1 cellular context compared by ENCODE assay signal in genomic region chr2:46296216-46296839, GRCh38.
TF ChIP-seq lines count a peak whose summit lies in the region.

No MANE protein-coding gene starts in this region.

TF ChIP-seq in HepG2, 621 proteins besides CTCF, POLR2A, EP300 and RAD21 (continued from another document and continues in another):
- TF ChIP-seq, protein P1, sequence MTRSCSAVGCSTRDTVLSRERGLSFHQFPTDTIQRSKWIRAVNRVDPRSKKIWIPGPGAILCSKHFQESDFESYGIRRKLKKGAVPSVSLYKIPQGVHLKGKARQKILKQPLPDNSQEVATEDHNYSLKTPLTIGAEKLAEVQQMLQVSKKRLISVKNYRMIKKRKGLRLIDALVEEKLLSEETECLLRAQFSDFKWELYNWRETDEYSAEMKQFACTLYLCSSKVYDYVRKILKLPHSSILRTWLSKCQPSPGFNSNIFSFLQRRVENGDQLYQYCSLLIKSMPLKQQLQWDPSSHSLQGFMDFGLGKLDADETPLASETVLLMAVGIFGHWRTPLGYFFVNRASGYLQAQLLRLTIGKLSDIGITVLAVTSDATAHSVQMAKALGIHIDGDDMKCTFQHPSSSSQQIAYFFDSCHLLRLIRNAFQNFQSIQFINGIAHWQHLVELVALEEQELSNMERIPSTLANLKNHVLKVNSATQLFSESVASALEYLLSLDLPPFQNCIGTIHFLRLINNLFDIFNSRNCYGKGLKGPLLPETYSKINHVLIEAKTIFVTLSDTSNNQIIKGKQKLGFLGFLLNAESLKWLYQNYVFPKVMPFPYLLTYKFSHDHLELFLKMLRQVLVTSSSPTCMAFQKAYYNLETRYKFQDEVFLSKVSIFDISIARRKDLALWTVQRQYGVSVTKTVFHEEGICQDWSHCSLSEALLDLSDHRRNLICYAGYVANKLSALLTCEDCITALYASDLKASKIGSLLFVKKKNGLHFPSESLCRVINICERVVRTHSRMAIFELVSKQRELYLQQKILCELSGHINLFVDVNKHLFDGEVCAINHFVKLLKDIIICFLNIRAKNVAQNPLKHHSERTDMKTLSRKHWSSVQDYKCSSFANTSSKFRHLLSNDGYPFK (CRISPR knock-in tag; IDR thresholded peaks at IDR 0.05; ENCODE audit: borderline replicate concordance): no peak
- TF ChIP-seq, protein P2, sequence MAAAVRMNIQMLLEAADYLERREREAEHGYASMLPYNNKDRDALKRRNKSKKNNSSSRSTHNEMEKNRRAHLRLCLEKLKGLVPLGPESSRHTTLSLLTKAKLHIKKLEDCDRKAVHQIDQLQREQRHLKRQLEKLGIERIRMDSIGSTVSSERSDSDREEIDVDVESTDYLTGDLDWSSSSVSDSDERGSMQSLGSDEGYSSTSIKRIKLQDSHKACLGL (CRISPR knock-in tag; IDR thresholded peaks at IDR 0.05): peak; percentile 64; the same call in 1 of the 2 replicates
- TF ChIP-seq SOX6 (IDR thresholded peaks at IDR 0.05) (no peak), SOX6 (CRISPR knock-in tag; IDR thresholded peaks at IDR 0.05) (peak; percentile 22; the same call in 1 of the 2 replicates), ZNF263 (CRISPR knock-in tag; IDR thresholded peaks at IDR 0.05) (no peak), ZNF598 (CRISPR knock-in tag; IDR thresholded peaks at IDR 0.05; ENCODE audit: borderline replicate concordance) (peak; percentile 85; the same call in 1 of the 2 replicates), ZNF891 (CRISPR knock-in tag; IDR thresholded peaks at IDR 0.05) (peak; percentile 62; the same call in 1 of the 2 replicates), ZBTB20 (CRISPR knock-in tag; IDR thresholded peaks at IDR 0.05; ENCODE audit: borderline replicate concordance, low read depth) (no peak), STAT5B (CRISPR knock-in tag; IDR thresholded peaks at IDR 0.05) (no peak), SNAPC2 (CRISPR knock-in tag; IDR thresholded peaks at IDR 0.05) (0 out of 2 replicates have a peak, but pooled peaks have one; percentile 34), MEIS2 (CRISPR knock-in tag; IDR thresholded peaks at IDR 0.05) (no peak), ZGPAT (CRISPR knock-in tag; IDR thresholded peaks at IDR 0.05) (no peak), ZNF556 (CRISPR knock-in tag; IDR thresholded peaks at IDR 0.05; ENCODE audit: borderline replicate concordance) (peak; percentile 60; the same call in 1 of the 2 replicates), MXD3 (CRISPR knock-in tag; IDR thresholded peaks at IDR 0.05) (no peak), ZNF383 (CRISPR knock-in tag; IDR thresholded peaks at IDR 0.05; ENCODE audit: borderline replicate concordance) (no peak), ATF4 (CRISPR knock-in tag; IDR thresholded peaks at IDR 0.05) (0 out of 4 replicates have a peak, but pooled peaks of 1 of the 2 experiments have one; percentile 8), DZIP1 (CRISPR knock-in tag; IDR thresholded peaks at IDR 0.05) (0 out of 2 replicates have a peak, but pooled peaks have one; percentile 22), ZNF543 (CRISPR knock-in tag; IDR thresholded peaks at IDR 0.05) (0 out of 2 replicates have a peak, but pooled peaks have one; percentile 2), ARID2 (CRISPR knock-in tag; IDR thresholded peaks at IDR 0.05; ENCODE audit: borderline replicate concordance) (peak; percentile 62; the same call in 1 of the 2 replicates), CREB1 (IDR thresholded peaks at IDR 0.05) (no peak), CREB1 (CRISPR knock-in tag; IDR thresholded peaks at IDR 0.05) (no peak), ZNF703 (CRISPR knock-in tag; IDR thresholded peaks at IDR 0.05; ENCODE audit: borderline replicate concordance) (peak; percentile 17; the same call in 1 of the 2 replicates), ZNF138 (CRISPR knock-in tag; IDR thresholded peaks at IDR 0.05; ENCODE audit: low read depth) (no peak), ZZZ3 (CRISPR knock-in tag; IDR thresholded peaks at IDR 0.05; ENCODE audit: borderline replicate concordance) (0 out of 2 replicates have a peak, but pooled peaks have one; percentile 42), BORCS8-MEF2B (CRISPR knock-in tag; IDR thresholded peaks at IDR 0.05) (peak; percentile 48; the same call in 1 of the 2 replicates), AGO2 (optimal IDR thresholded peaks at IDR 0.05; ENCODE audit: low read depth, low read length) (no peak)
- TF ChIP-seq, protein P3, sequence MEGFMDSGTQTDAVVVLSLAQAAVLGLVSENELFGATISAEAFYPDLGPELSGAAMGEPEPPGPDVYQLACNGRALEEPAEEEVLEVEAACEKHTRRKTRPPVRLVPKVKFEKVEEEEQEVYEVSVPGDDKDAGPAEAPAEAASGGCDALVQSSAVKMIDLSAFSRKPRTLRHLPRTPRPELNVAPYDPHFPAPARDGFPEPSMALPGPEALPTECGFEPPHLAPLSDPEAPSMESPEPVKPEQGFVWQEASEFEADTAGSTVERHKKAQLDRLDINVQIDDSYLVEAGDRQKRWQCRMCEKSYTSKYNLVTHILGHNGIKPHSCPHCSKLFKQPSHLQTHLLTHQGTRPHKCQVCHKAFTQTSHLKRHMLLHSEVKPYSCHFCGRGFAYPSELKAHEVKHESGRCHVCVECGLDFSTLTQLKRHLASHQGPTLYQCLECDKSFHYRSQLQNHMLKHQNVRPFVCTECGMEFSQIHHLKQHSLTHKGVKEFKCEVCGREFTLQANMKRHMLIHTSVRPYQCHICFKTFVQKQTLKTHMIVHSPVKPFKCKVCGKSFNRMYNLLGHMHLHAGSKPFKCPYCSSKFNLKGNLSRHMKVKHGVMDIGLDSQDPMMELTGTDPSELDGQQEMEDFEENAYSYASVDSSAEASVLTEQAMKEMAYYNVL (CRISPR knock-in tag; IDR thresholded peaks at IDR 0.05; ENCODE audit: borderline replicate concordance): 0 out of 2 replicates have a peak, but pooled peaks have one; percentile 71
- TF ChIP-seq, protein P4, sequence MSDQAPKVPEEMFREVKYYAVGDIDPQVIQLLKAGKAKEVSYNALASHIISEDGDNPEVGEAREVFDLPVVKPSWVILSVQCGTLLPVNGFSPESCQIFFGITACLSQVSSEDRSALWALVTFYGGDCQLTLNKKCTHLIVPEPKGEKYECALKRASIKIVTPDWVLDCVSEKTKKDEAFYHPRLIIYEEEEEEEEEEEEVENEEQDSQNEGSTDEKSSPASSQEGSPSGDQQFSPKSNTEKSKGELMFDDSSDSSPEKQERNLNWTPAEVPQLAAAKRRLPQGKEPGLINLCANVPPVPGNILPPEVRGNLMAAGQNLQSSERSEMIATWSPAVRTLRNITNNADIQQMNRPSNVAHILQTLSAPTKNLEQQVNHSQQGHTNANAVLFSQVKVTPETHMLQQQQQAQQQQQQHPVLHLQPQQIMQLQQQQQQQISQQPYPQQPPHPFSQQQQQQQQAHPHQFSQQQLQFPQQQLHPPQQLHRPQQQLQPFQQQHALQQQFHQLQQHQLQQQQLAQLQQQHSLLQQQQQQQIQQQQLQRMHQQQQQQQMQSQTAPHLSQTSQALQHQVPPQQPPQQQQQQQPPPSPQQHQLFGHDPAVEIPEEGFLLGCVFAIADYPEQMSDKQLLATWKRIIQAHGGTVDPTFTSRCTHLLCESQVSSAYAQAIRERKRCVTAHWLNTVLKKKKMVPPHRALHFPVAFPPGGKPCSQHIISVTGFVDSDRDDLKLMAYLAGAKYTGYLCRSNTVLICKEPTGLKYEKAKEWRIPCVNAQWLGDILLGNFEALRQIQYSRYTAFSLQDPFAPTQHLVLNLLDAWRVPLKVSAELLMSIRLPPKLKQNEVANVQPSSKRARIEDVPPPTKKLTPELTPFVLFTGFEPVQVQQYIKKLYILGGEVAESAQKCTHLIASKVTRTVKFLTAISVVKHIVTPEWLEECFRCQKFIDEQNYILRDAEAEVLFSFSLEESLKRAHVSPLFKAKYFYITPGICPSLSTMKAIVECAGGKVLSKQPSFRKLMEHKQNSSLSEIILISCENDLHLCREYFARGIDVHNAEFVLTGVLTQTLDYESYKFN (CRISPR knock-in tag; conservative IDR thresholded peaks at IDR 0.05): 0 out of 2 replicates have a peak, but pooled peaks have one; percentile 6
- TF ChIP-seq, protein P5, sequence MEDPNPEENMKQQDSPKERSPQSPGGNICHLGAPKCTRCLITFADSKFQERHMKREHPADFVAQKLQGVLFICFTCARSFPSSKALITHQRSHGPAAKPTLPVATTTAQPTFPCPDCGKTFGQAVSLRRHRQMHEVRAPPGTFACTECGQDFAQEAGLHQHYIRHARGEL (CRISPR knock-in tag; IDR thresholded peaks at IDR 0.05): 0 out of 2 replicates have a peak, but pooled peaks have one; percentile 67
- TF ChIP-seq, protein P6, sequence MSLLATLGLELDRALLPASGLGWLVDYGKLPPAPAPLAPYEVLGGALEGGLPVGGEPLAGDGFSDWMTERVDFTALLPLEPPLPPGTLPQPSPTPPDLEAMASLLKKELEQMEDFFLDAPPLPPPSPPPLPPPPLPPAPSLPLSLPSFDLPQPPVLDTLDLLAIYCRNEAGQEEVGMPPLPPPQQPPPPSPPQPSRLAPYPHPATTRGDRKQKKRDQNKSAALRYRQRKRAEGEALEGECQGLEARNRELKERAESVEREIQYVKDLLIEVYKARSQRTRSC (CRISPR knock-in tag; IDR thresholded peaks at IDR 0.05; ENCODE audit: low read depth): 0 out of 2 replicates have a peak, but pooled peaks have one; percentile 33
- TF ChIP-seq, protein P7, sequence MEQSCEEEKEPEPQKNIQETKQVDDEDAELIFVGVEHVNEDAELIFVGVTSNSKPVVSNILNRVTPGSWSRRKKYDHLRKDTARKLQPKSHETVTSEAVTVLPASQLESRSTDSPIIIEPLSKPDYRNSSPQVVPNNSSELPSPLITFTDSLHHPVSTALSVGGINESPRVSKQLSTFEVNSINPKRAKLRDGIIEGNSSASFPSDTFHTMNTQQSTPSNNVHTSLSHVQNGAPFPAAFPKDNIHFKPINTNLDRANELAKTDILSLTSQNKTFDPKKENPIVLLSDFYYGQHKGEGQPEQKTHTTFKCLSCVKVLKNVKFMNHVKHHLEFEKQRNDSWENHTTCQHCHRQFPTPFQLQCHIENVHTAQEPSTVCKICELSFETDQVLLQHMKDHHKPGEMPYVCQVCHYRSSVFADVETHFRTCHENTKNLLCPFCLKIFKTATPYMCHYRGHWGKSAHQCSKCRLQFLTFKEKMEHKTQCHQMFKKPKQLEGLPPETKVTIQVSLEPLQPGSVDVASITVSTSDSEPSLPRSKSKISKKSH (CRISPR knock-in tag; IDR thresholded peaks at IDR 0.05; ENCODE audit: borderline replicate concordance): peak; percentile 44; the same call in 1 of the 2 replicates
- TF ChIP-seq, protein P8, sequence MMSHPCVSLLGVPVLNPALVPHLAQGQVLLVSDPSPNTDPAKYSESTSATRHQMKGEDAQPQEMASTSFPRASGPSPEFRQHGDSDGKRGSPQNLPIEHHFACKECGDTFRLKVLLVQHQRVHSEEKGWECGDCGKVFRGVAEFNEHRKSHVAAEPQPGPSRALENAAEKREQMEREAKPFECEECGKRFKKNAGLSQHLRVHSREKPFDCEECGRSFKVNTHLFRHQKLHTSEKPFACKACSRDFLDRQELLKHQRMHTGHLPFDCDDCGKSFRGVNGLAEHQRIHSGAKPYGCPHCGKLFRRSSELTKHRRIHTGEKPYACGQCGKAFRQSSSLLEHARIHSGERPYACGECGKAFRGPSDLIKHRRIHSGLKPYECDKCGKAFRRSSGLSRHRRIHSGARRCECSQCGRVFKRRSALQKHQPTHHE (CRISPR knock-in tag; IDR thresholded peaks at IDR 0.05; ENCODE audit: borderline replicate concordance): 0 out of 2 replicates have a peak, but pooled peaks have one; percentile 38
- TF ChIP-seq, protein P9, sequence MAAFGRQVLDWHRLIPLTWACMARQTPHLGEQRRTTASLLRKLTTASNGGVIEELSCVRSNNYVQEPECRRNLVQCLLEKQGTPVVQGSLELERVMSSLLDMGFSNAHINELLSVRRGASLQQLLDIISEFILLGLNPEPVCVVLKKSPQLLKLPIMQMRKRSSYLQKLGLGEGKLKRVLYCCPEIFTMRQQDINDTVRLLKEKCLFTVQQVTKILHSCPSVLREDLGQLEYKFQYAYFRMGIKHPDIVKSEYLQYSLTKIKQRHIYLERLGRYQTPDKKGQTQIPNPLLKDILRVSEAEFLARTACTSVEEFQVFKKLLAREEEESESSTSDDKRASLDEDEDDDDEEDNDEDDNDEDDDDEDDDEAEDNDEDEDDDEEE (CRISPR knock-in tag; IDR thresholded peaks at IDR 0.05): 0 out of 2 replicates have a peak, but pooled peaks have one; percentile 11
